Comparison of ENCODE assay signal across 6 cellular contexts in genomic region chr12:109929326-109929725, GRCh38. TPM values are rescaled to one million over a fixed set of nuclear protein-coding genes. Genes with fewer than 3 reads are reported as not detected.
DNase-seq lines count a peak whose midpoint lies in the region; ATAC-seq and TF ChIP-seq lines count a peak whose summit lies in the region.
"Not testable (repeated sequence)": the region's sequence is repeated elsewhere in the genome, so short reads cannot be mapped to it uniquely, and the experiment has no call there.

No MANE protein-coding gene starts in this region.

- TF ChIP-seq CTCF in body of pancreas (IDR thresholded peaks at IDR 0.05); fibroblast of lung (conservative IDR thresholded peaks at IDR 0.05 in 1 of 2, IDR thresholded peaks at IDR 0.05 in 1 of 2; ENCODE audit: low read depth in 1 of 2, low read length in 2 of 2); left lung (IDR thresholded peaks at IDR 0.05); lower lobe of right lung (IDR thresholded peaks at IDR 0.05); spleen (IDR thresholded peaks at IDR 0.05 in 8 of 11, conservative IDR thresholded peaks at IDR 0.05 in 3 of 11): not testable (repeated sequence)

- not testable (repeated sequence) for H3K4me2 ChIP-seq in fibroblast of lung (ENCODE audit: extremely low read depth, insufficient read depth, low read length)

- H3K27ac Mint-ChIP-seq in activated T-cell treated with anti-CD3 and anti-CD28 coated beads, Interleukin-2, amount 50 U/mL, for 72 hours: peak overlapping the region; percentile 33

- not testable (repeated sequence) for H3K4me3 ChIP-seq in body of pancreas; fibroblast of lung (replicated peaks in 1 of 4; ENCODE audit: control extremely low read depth in 1 of 4, insufficient read depth in 1 of 4, low read depth in 3 of 4, low read length in 4 of 4); left lung; lower lobe of right lung; spleen

- not testable (repeated sequence) for H3K9me3 Mint-ChIP-seq in activated T-cell treated with anti-CD3 and anti-CD28 coated beads, Interleukin-2, amount 50 U/mL, for 72 hours

- H3K9me3 ChIP-seq in body of pancreas; fibroblast of lung (ENCODE audit: control insufficient read depth, insufficient read depth, low read depth, low read length); left lung; lower lobe of right lung; spleen: not testable (repeated sequence)

- H3K27ac ChIP-seq in body of pancreas: peak overlapping the region; percentile 61 to 80 (median 73)
- peak overlapping the region; percentile 7 for H3K27ac ChIP-seq in fibroblast of lung (ENCODE audit: insufficient read depth, low read length)
- not testable (repeated sequence) for H3K27ac ChIP-seq in left lung
- H3K27ac ChIP-seq in lower lobe of right lung: peak overlapping the region; percentile 28
- peak overlapping the region in 6 of 8 donors; percentile 43 to 72 (median 60) for H3K27ac ChIP-seq in spleen

- not testable (repeated sequence) for H3K27me3 ChIP-seq in body of pancreas; fibroblast of lung (ENCODE audit: control insufficient read depth, insufficient read depth, low read length); left lung; lower lobe of right lung (ENCODE audit: low read depth); spleen (replicated peaks in 1 of 7)

- not testable (repeated sequence) for H3K79me2 ChIP-seq in fibroblast of lung (ENCODE audit: control insufficient read depth, insufficient read depth, low read length)

- H4K20me1 ChIP-seq in fibroblast of lung (ENCODE audit: control insufficient read depth, extremely low read depth, insufficient read depth, low read length): not testable (repeated sequence)

- H3K4me3 Mint-ChIP-seq in activated T-cell treated with anti-CD3 and anti-CD28 coated beads, Interleukin-2, amount 50 U/mL, for 72 hours: not testable (repeated sequence)

- not testable (repeated sequence) for TF ChIP-seq POLR2A in body of pancreas (IDR thresholded peaks at IDR 0.05); spleen (IDR thresholded peaks at IDR 0.05)

- peaks cover 62% of the 10 kb centered on the region for H3K4me1 ChIP-seq in body of pancreas
- H3K4me1 ChIP-seq in fibroblast of lung (ENCODE audit: control insufficient read depth, extremely low read depth, insufficient read depth, low read length); left lung: not testable (repeated sequence)
- H3K4me1 ChIP-seq in lower lobe of right lung: peaks cover 21% of the 10 kb centered on the region
- H3K4me1 ChIP-seq in spleen: peaks cover 0 to 32% (median 8%) of the 10 kb centered on the region in 6 donors

- 45 to 65% methylated on average over 14 of the region's 14 CpGs for WGBS in body of pancreas, 2 donors
- 84 to 95% (median 92%) methylated on average over 14 of the region's 14 CpGs for WGBS in spleen, 5 donors

- not testable (repeated sequence) for H2AFZ ChIP-seq in fibroblast of lung (ENCODE audit: low read length)

- H3K36me3 Mint-ChIP-seq in activated T-cell treated with anti-CD3 and anti-CD28 coated beads, Interleukin-2, amount 50 U/mL, for 72 hours (ENCODE audit: insufficient read depth in 2 of 2): peaks cover 8 to 15% of the 10 kb centered on the region in 2 donors

- intact Hi-C loops in body of pancreas (cut with DNase I) (loop anchor here (10.0 kb wide), 1 partner anchor 55 kb away; no protein-coding TSS in a partner anchor), spleen (cut with DNase I; ENCODE audit: low total_unique reads) (loop anchor here (5.0 kb wide), 1 partner anchor 77 kb away; no protein-coding TSS in a partner anchor)
- intact Hi-C loops in left lung (cut with DNase I); lower lobe of right lung (cut with DNase I): not testable (repeated sequence)

- H3K27me3 Mint-ChIP-seq in activated T-cell treated with anti-CD3 and anti-CD28 coated beads, Interleukin-2, amount 50 U/mL, for 72 hours (ENCODE audit: low read depth): not testable (repeated sequence)

- ATAC-seq in activated T-cell treated with anti-CD3 and anti-CD28 coated beads, Interleukin-2, amount 50 U/mL, for 72 hours (replicated peaks in 1 of 2); body of pancreas: not testable (repeated sequence)
- ATAC-seq in left lung (peak; percentile 33), lower lobe of right lung (peak in 1 of 2 donors; percentile 47)

- DNase-seq in activated T-cell treated with anti-CD3 and anti-CD28 coated beads, Interleukin-2, amount 50 U/mL, for 72 hours; body of pancreas; fibroblast of lung (ENCODE audit: low read depth in 2 of 2); left lung; lower lobe of right lung; spleen: not testable (repeated sequence)

- not testable (repeated sequence) for H3K9ac ChIP-seq in fibroblast of lung (ENCODE audit: insufficient read depth, low read length)

- H3K36me3 ChIP-seq in body of pancreas (replicated peaks in 1 of 2; ENCODE audit: insufficient read depth in 1 of 2, low read depth in 2 of 2) (peaks cover 0 to 11% of the 10 kb centered on the region in 2 donors), fibroblast of lung (ENCODE audit: control insufficient read depth, insufficient read depth, low read length) (peaks cover 22% of the 10 kb centered on the region), left lung (peaks cover 0 to 100% of the 10 kb centered on the region in 2 donors), lower lobe of right lung (peaks cover 56% of the 10 kb centered on the region), spleen (peaks cover 0 to 100% (median 72%) of the 10 kb centered on the region in 6 donors)

- H3K4me1 Mint-ChIP-seq in activated T-cell treated with anti-CD3 and anti-CD28 coated beads, Interleukin-2, amount 50 U/mL, for 72 hours (ENCODE audit: low read depth): not testable (repeated sequence)

RNA-seq across cellular contexts. Expression of gene TCHP, which starts 29.3 kb away (rescaled TPM):
- total RNA-seq in activated T-cell treated with anti-CD3 and anti-CD28 coated beads, Interleukin-2, amount 50 U/mL, for 72 hours: 10 to 100 TPM; 22.5 to 25.1 TPM
- total RNA-seq in body of pancreas (10 to 100 TPM; 29.3 to 72.2 TPM), fibroblast of lung (9.2 and 9.4 TPM in 2 replicates), left lung (10 to 100 TPM; 15.4 to 15.6 TPM), lower lobe of right lung (16.8 TPM), spleen (10 to 100 TPM; 21.8 to 35.9 (median 29.0) TPM)
- polyA plus RNA-seq in fibroblast of lung (10.3 and 14.0 TPM in 2 replicates), spleen (10 to 100 TPM in 1 of 3 donors, 1 to 10 TPM in 2; 7.3 to 12.5 (median 7.6) TPM)
- 14.8 and 17.6 TPM in 2 replicates for polyA plus RNA-seq in fibroblast of lung (2012)
- polyA minus RNA-seq in fibroblast of lung (ENCODE audit: low replicate concordance): 2.2 and 6.0 TPM in 2 replicates

RNA-seq across cellular contexts. Expression of gene GLTP, which starts 49.0 kb away (rescaled TPM):
- total RNA-seq in activated T-cell treated with anti-CD3 and anti-CD28 coated beads, Interleukin-2, amount 50 U/mL, for 72 hours: 10 to 100 TPM; 23.8 to 24.5 TPM
- total RNA-seq in body of pancreas (10 to 100 TPM; 21.1 to 27.8 TPM), fibroblast of lung (37.8 and 51.2 TPM in 2 replicates), left lung (10 to 100 TPM; 37.1 to 43.3 TPM), lower lobe of right lung (45.3 TPM), spleen (10 to 100 TPM; 25.6 to 45.5 (median 35.0) TPM)
- polyA plus RNA-seq in fibroblast of lung (67.9 and 76.5 TPM in 2 replicates), spleen (10 to 100 TPM; 26.3 to 31.5 (median 30.3) TPM)
- polyA plus RNA-seq in fibroblast of lung (2012): 54.5 and 62.9 TPM in 2 replicates
- polyA minus RNA-seq in fibroblast of lung (ENCODE audit: low replicate concordance): 54.7 and 58.5 TPM in 2 replicates
